In genomic region chr9:115195889-115196288, GRCh38 we compare ENCODE assay signal across 9 cellular contexts.
"Had no signal": no experiment of that assay in that cellular context is flagged by ENCODE, and none has a peak within 500 bp of the region (broad histone marks: within the 10 kb centered on the region; RNA-seq: fewer than 3 reads in every experiment).

No MANE protein-coding gene starts in this region.

- H2AFZ ChIP-seq: GM23248 had no signal

- DNase-seq: GM23248, GOT3, H7, IMR-90 had no signal

- H3K4me1 ChIP-seq: HAP-1 had no signal

- H3K9ac ChIP-seq: GM23248 had no signal

- ATAC-seq: HCT116, HepG2, K562 had no signal

- H3K4me3 ChIP-seq: GM23248, HAP-1, K562 had no signal

- H3K27ac ChIP-seq: GM23248, HL-60 had no signal

- H3K9me3 ChIP-seq: HAP-1 had no signal

- H3K36me3 ChIP-seq: HAP-1 had no signal
